20 cellular contexts compared by ENCODE assay signal in the genomic region with DNA sequence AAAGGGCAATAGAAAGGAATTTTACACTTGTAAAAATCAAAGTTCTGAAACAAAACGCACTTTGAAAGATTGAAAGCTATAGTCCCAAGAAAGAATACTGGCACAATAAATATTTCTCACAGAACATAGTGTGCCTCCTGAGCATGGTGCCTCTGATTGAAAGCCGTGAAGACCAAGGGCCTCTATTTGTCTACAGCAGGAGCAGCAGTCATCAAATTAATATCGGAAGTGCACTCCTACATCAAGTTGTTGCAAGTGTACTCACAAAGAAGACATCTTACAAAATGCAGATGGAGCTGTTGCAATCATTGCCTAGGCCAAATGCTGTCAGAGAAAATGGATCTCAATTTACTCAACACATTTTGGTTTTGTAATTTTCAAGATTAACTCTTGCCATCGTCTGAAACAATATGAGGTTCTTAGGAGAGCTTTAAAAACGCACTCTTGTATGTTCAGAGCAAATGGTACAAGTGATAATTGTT. TPM values are rescaled to one million over a fixed set of nuclear protein-coding genes. Genes with fewer than 3 reads are reported as not detected.
DNase-seq lines count a peak whose midpoint lies in the region; TF ChIP-seq lines count a peak whose summit lies in the region.
"Had no signal": no experiment of that assay in that cellular context is flagged by ENCODE, and none has a peak within 500 bp of the region (broad histone marks: within the 10 kb centered on the region; RNA-seq: fewer than 3 reads in every experiment).

No MANE protein-coding gene starts in this region.

- H2BK5ac ChIP-seq in H9 (ENCODE audit: insufficient read length, low read length), result no peak overlapping the region

- no peak for TF ChIP-seq POLR2A in NB4 (IDR thresholded peaks at IDR 0.05; ENCODE audit: extremely low read depth, insufficient read length)

- H3K27ac Mint-ChIP-seq in neural crest cell (ENCODE audit: unreplicated experiment) (peak overlapping the region; percentile 32), H9 (peak overlapping the region in 1 of 3 experiments; percentile 72; a peak in 2 of 7 replicates), HFFc6 (no peak overlapping the region)
- H3K27ac Mint-ChIP-seq: IgD-negative memory B cell had no signal

- no peak for TF ChIP-seq CTCF in NB4 (IDR thresholded peaks at IDR 0.05; ENCODE audit: low read depth, low read length)
- no peak for TF ChIP-seq CTCF in neural crest cell (conservative IDR thresholded peaks at IDR 0.05)
- TF ChIP-seq CTCF in H9 (conservative IDR thresholded peaks at IDR 0.05), result no peak
- no peak for TF ChIP-seq CTCF in HFFc6 (IDR thresholded peaks at IDR 0.05)

- WGBS in H9 (ENCODE audit: extremely low coverage, insufficient read length, low lambda C conversion rate), result no CpG with 5 or more reads among the region's 5 CpGs

- peaks cover 5% of the 10 kb centered on the region for H3K36me3 Mint-ChIP-seq in neural crest cell (ENCODE audit: low read depth)
- H3K36me3 Mint-ChIP-seq in H9 (ENCODE audit: insufficient read depth in 1 of 3, low read depth in 3 of 3), result peaks cover 0 to 1% (median 0%) of the 10 kb centered on the region in 3 experiments; a peak in 1 of 7 replicates
- no peaks in the 10 kb centered on the region for H3K36me3 Mint-ChIP-seq in HFFc6 (ENCODE audit: low read depth)
- H3K36me3 Mint-ChIP-seq: CD4-positive, CD25-positive, alpha-beta regulatory T cell; IgD-negative memory B cell had no signal

- H4K8ac ChIP-seq in H9 (replicated peaks; ENCODE audit: insufficient read length, low read depth, low read length), result no peak overlapping the region

- no peak overlapping the region for H3K4me2 ChIP-seq in H9 (ENCODE audit: insufficient read depth, insufficient read length, low read length)

- no peaks in the 10 kb centered on the region for H3K27me3 ChIP-seq in H9 (ENCODE audit: insufficient read depth, low read length)
- H3K27me3 ChIP-seq: SJCRH30 had no signal

- H3K23me2 ChIP-seq in H9 (ENCODE audit: insufficient read length, low read depth, low read length, poor library complexity, severe bottlenecking), result no peaks in the 10 kb centered on the region

- no peak overlapping the region for H2BK20ac ChIP-seq in H9 (ENCODE audit: low read depth, low read length, poor library complexity, severe bottlenecking)

- no peak overlapping the region for H3K4me3 Mint-ChIP-seq in neural crest cell
- no peak overlapping the region for H3K4me3 Mint-ChIP-seq in H9
- H3K4me3 Mint-ChIP-seq in HFFc6, result no peak overlapping the region
- H3K4me3 Mint-ChIP-seq: CD4-positive, CD25-positive, alpha-beta regulatory T cell; IgD-negative memory B cell had no signal

- H3K4me1 ChIP-seq in H9 (ENCODE audit: insufficient read depth, low read length), result no peaks in the 10 kb centered on the region
- H3K4me1 ChIP-seq: SJCRH30 had no signal

- no peak overlapping the region for H4K5ac ChIP-seq in H9 (ENCODE audit: insufficient read length, low read depth, low read length)

- H3K79me2 ChIP-seq in H9 (ENCODE audit: insufficient read depth, low read length), result no peaks in the 10 kb centered on the region

- H2AK5ac ChIP-seq in H9 (ENCODE audit: insufficient read length, low read length), result no peak overlapping the region

- H3K4ac ChIP-seq in H9 (ENCODE audit: low read depth, low read length), result no peak overlapping the region

- no peak overlapping the region for H3K56ac ChIP-seq in H9 (ENCODE audit: insufficient read length, low read depth, low read length)

- H4K91ac ChIP-seq in H9 (ENCODE audit: insufficient read length, low read depth, low read length), result no peak overlapping the region

- no peak overlapping the region for H3K9ac ChIP-seq in H9 (ENCODE audit: extremely low read depth, insufficient read length, low read length)

- no peak overlapping the region for H2BK15ac ChIP-seq in H9 (ENCODE audit: low read depth, low read length)

- H3K18ac ChIP-seq in H9 (ENCODE audit: insufficient read length, low read depth, low read length), result no peak overlapping the region

- H3K14ac ChIP-seq in H9 (ENCODE audit: insufficient read depth, low read length), result no peak overlapping the region

- no peak overlapping the region for H2BK12ac ChIP-seq in H9 (ENCODE audit: insufficient read length, low read depth, low read length)

- H3K4me1 Mint-ChIP-seq in neural crest cell (peaks cover 16% of the 10 kb centered on the region), H9 (peaks cover 11 to 14% of the 10 kb centered on the region in 2 experiments), HFFc6 (ENCODE audit: low read depth) (no peaks in the 10 kb centered on the region)
- H3K4me1 Mint-ChIP-seq: CD4-positive, CD25-positive, alpha-beta regulatory T cell had no signal

- no peak overlapping the region for H3T11ph ChIP-seq in H9 (ENCODE audit: low read length)

- H4K20me1 ChIP-seq in H9 (ENCODE audit: control insufficient read depth, insufficient read depth, insufficient read length), result no peaks in the 10 kb centered on the region

- peaks cover 5% of the 10 kb centered on the region for H3K9me3 Mint-ChIP-seq in neural crest cell
- no peaks in the 10 kb centered on the region for H3K9me3 Mint-ChIP-seq in H9
- H3K9me3 Mint-ChIP-seq in HFFc6, result no peaks in the 10 kb centered on the region

- no peak overlapping the region for H3K27ac ChIP-seq in H9 (ENCODE audit: insufficient read length, low read depth, low read length)
- H3K27ac ChIP-seq: RWPE1, SJCRH30 had no signal

- no peak overlapping the region for H3K4me3 ChIP-seq in NB4 (ENCODE audit: low read depth, low read length)
- H3K4me3 ChIP-seq: SJCRH30 had no signal

- no peak overlapping the region for H3K23ac ChIP-seq in H9 (ENCODE audit: insufficient read length, low read depth, low read length)

- no peaks in the 10 kb centered on the region for H3K9me3 ChIP-seq in H9 (ENCODE audit: control insufficient read depth, low read depth, low read length)
- H3K9me3 ChIP-seq: SJCRH30 had no signal

- DNase-seq in LHCN-M2 (ENCODE audit: low read depth), result peak; percentile 4
- DNase-seq in NB4 (ENCODE audit: low read depth), result peak; percentile 45
- peak; percentile 53 for DNase-seq in SKM-1 (lab: John Stamatoyannopoulos, UW; ENCODE audit: unreplicated experiment)
- DNase-seq in neural crest cell (ENCODE audit: low read depth, low spot score), result no peak
- DNase-seq in H9, result no peak
- DNase-seq in activated CD4-positive, alpha-beta T cell treated with anti-CD3 and anti-CD28 coated beads for 48 hours, result no peak
- no peak for DNase-seq in HFFc6
- DNase-seq: CD4-positive, CD25-positive, alpha-beta regulatory T cell; DMS79; H7; NCI-H1105; NCI-H2081 treated with DMSO at 0.1 percent for 48 hours; NCI-H2171 treated with DMSO at 0.1 percent for 48 hours; NCI-H524 treated with DMSO at 0.1 percent for 48 hours; SJCRH30 had no signal

- H3K27me3 Mint-ChIP-seq in neural crest cell (ENCODE audit: low read depth) (no peaks in the 10 kb centered on the region), H9 (ENCODE audit: low read depth) (peaks cover 3% of the 10 kb centered on the region), HFFc6 (ENCODE audit: insufficient read depth) (no peaks in the 10 kb centered on the region)
- H3K27me3 Mint-ChIP-seq: IgD-negative memory B cell had no signal

- no peaks in the 10 kb centered on the region for H3K79me1 ChIP-seq in H9 (ENCODE audit: insufficient read depth, low read depth, low read length, poor library complexity, severe bottlenecking)

- H2BK120ac ChIP-seq in H9 (ENCODE audit: low read depth, low read length, poor library complexity, severe bottlenecking), result no peak overlapping the region

- no peak overlapping the region for H2AFZ ChIP-seq in H9 (ENCODE audit: low read length)

RNA-seq across cellular contexts. Expression of gene WDR49, which starts 9.2 kb away (rescaled TPM):
- total RNA-seq in LHCN-M2 (2014; rRNA removed), result not detected in 2 replicates
- not detected for polyA plus RNA-seq in LHCN-M2 (2012)
- total RNA-seq in neural crest cell, result 3.5 and 5.4 TPM in 2 replicates
- total RNA-seq in H9 (2021), result 0.90 and 1.3 TPM in 2 replicates
- total RNA-seq in HFFc6 (2021; fragmentation: NEBNext Ultra II Directional; extraction: Animal tissue kit (Norgen Biotek cat#: 25700)), result not detected
- total RNA-seq: A673, M059J, SJCRH30 had no signal
- polyA plus RNA-seq: BJ; CD4-positive, CD25-positive, alpha-beta regulatory T cell; IgD-negative memory B cell had no signal

Comparison
In these comparisons a context has a peak if more than half of its experiments do, and no peak if none do; other contexts are left out.
1. DNase-seq: peak in LHCN-M2 (single experiment), NB4 (single experiment) and SKM-1 (single experiment); none in neural crest cell (single experiment), H9 (single experiment), activated CD4-positive, alpha-beta T cell treated with anti-CD3 and anti-CD28 coated beads for 48 hours (single experiment) and HFFc6 (single experiment).